In the genomic region with DNA sequence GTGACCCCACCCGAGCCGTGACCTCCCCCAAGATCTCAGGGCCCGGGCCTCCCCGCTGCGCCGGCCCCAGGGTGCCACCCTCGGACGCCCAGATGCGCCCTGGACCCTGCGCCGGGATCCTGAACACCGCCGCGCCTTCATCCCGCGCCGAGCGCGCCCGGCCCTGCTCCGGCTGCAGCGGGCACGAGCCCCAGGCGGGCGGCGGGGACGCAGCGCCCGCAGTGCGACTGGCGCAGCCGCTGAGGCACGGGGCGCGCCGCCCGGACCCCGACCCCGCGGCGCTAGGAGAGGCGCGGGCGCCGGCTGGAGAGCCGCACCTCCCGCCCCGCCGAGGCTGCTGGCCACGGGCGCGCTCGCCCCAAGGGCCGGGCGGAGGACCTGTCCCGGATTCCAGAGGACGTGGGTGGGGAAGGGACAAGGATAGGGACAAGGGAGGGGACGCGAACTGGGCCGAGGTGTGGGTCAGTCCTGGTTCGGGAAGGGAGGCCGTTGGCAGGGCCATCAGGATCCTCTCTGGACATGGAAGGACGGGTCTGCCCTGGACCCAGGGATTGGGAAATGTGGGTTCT, we compare ENCODE assay signal across 8 cellular contexts. TPM values are rescaled to one million over a fixed set of nuclear protein-coding genes. Genes with fewer than 3 reads are reported as not detected.
DNase-seq lines count a peak whose midpoint lies in the region; ATAC-seq and TF ChIP-seq lines count a peak whose summit lies in the region.

No MANE protein-coding gene starts in this region.

- no peak overlapping the region for H3K4me3 ChIP-seq in KMS-11 (IDR thresholded peaks at IDR 0.05; ENCODE audit: insufficient read depth, low read depth, low read length)

- peak overlapping the region; percentile 45; the same call in 1 of the 2 replicates for H3K4me2 ChIP-seq in KMS-11

- peaks cover 19% of the 10 kb centered on the region for H3K4me1 ChIP-seq in KMS-11 (ENCODE audit: low read depth, poor library complexity, severe bottlenecking)

- no peak overlapping the region for H3K9ac ChIP-seq in KMS-11

- no peaks in the 10 kb centered on the region for H3K79me2 ChIP-seq in KMS-11 (ENCODE audit: insufficient read depth, low read depth)

- no peaks in the 10 kb centered on the region for H3K36me3 Mint-ChIP-seq in naive B cell

- peaks cover 46 to 78% (median 57%) of the 10 kb centered on the region in 3 donors for H3K27me3 Mint-ChIP-seq in naive B cell

- ATAC-seq in naive B cell (ENCODE audit: low read depth in 2 of 2) (no peak), GM18520 (IDR thresholded peaks at IDR 0.05; ENCODE audit: unreplicated experiment) (no peak)

- no peaks in the 10 kb centered on the region for H3K36me3 ChIP-seq in KMS-11 (ENCODE audit: insufficient read depth)

- H3K4me1 Mint-ChIP-seq in naive B cell, result peaks cover 36 to 59% (median 58%) of the 10 kb centered on the region in 3 donors

- no peaks in the 10 kb centered on the region for H4K20me1 ChIP-seq in KMS-11 (ENCODE audit: insufficient read depth)

- H2AFZ ChIP-seq in KMS-11 (ENCODE audit: low read depth), result no peak overlapping the region

- H3K9me3 Mint-ChIP-seq in naive B cell, result no peaks in the 10 kb centered on the region

- peak overlapping the region in 1 of 6 donors; percentile 81 for H3K27ac Mint-ChIP-seq in naive B cell

- TF ChIP-seq CTCF in KMS-11 (conservative IDR thresholded peaks at IDR 0.05; ENCODE audit: low read depth, low read length), result no peak

- H3K4me3 Mint-ChIP-seq in naive B cell, result peak overlapping the region; percentile 80 to 93 (median 88)

- H3K27me3 ChIP-seq in KMS-11 (ENCODE audit: insufficient read depth, low read depth), result peaks cover 8% of the 10 kb centered on the region; the same call in 1 of the 2 replicates

- DNase-seq in AG20443 (ENCODE audit: low spot score) (peak; percentile 38), caudate nucleus (lab: John Stamatoyannopoulos, UW) (peak in 3 of 61 donors; percentile 20 to 49 (median 33)), naive B cell (peak; percentile 12), HUDEP-2 (lab: John Stamatoyannopoulos, UW; ENCODE audit: unreplicated experiment in 76 of 76) (no peak), H4 (ENCODE audit: low spot score) (no peak)
- no peak for DNase-seq in NK-92 treated with Interleukin-12 subunit alpha and Interleukin-12 subunit beta, amount 100 ng/mL, for 24 hours (lab: John Stamatoyannopoulos, UW)

- H3K27ac ChIP-seq in KMS-11, result no peak overlapping the region
- H3K27ac ChIP-seq in caudate nucleus (ENCODE audit: low read depth, low read length), result peak overlapping the region; percentile 58

RNA-seq across cellular contexts. Expression of gene ZFYVE28, which starts 1.2 kb away (rescaled TPM):
- polyA plus RNA-seq in naive B cell (ENCODE audit: low read depth in 6 of 6), result 1 to 10 TPM in 4 of 6 donors, under 1 TPM in 2; 0.71 to 2.9 (median 1.4) TPM
- 1.9 and 2.7 TPM in 2 replicates for total RNA-seq in H4 (2014; rRNA removed; shearing (Covaris generic))

RNA-seq across cellular contexts. Expression of gene CFAP99, which starts 1.5 kb away (rescaled TPM):
- not detected for polyA plus RNA-seq in naive B cell (ENCODE audit: low read depth in 6 of 6)
- not detected in 2 replicates for total RNA-seq in H4 (2014; rRNA removed; shearing (Covaris generic))

RNA-seq across cellular contexts. Expression of gene RNF4, which starts 51.6 kb away (rescaled TPM):
- 10 to 100 TPM; 48.9 to 87.9 (median 64.8) TPM for polyA plus RNA-seq in naive B cell (ENCODE audit: low read depth in 6 of 6)
- total RNA-seq in H4 (2014; rRNA removed; shearing (Covaris generic)), result 72.9 and 126 TPM in 2 replicates

Comparison
In these comparisons a context has a peak if more than half of its experiments do, and no peak if none do; other contexts are left out.
1. DNase-seq: peak in AG20443 (single experiment) and naive B cell (single experiment); none in HUDEP-2 (0 of 76), NK-92 treated with Interleukin-12 subunit alpha and Interleukin-12 subunit beta, amount 100 ng/mL, for 24 hours (single experiment) and H4 (single experiment).